ENCODE assay signal across 8 cellular contexts in the genomic region with DNA sequence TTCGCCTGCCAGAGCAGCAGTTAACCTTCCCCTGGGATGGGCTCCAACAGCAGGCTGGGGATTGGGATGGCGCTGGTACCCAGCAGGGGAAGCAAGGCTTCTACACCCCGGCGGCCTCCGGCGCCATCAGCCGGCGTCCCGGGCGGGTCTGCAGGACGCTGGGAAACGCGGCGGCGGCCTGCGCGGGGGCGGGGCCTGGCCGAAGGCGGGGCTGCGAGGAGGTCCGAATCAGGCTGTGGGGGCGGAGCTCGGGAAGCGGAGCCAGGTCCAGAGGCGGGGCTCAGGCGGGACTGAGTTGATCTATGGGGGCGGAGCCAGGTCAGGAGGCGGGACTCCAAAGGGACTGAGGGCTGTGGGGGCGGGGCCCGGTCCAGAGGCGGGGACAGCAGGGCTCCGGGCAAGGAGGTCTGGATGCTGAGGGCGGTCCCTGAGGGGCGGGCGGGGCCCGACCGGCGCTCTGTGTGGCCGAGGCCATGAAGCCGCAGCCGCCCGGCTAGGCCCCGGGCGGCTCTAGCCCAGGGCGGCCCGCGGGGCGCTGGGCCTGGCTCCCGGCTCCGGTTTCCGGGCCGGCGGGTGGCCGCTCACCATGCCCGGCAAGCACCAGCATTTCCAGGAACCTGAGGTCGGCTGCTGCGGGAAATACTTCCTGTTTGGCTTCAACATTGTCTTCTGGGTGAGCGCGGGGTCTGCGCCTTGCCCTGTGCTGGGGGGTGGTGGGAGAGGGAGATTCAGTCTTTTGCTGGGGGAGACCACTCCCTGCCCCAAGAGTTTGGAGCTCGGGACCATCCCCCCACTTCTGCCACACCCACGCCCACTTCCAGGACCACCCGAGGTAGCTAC. TPM values are rescaled to one million over a fixed set of nuclear protein-coding genes. Genes with fewer than 3 reads are reported as not detected.
DNase-seq lines count a peak whose midpoint lies in the region; ATAC-seq and TF ChIP-seq lines count a peak whose summit lies in the region.

A gene with protein sequence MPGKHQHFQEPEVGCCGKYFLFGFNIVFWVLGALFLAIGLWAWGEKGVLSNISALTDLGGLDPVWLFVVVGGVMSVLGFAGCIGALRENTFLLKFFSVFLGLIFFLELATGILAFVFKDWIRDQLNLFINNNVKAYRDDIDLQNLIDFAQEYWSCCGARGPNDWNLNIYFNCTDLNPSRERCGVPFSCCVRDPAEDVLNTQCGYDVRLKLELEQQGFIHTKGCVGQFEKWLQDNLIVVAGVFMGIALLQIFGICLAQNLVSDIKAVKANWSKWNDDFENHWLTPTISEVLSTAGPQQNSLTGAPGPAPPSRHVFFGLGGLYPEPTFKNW (plus strand): TSS at position 455 of the 840 bp plus-strand sequence. CDS start 132 bp downstream, at position 587.

- H3K27ac ChIP-seq in right atrium auricular region (peak within 1 kb of the TSS; percentile 78 to 79), uterus (peak within 1 kb of the TSS; percentile 66 to 79)

- TF ChIP-seq CTCF in right atrium auricular region (IDR thresholded peaks at IDR 0.05) = peak in 1 of 2 donors; percentile 69
- TF ChIP-seq CTCF in uterus (IDR thresholded peaks at IDR 0.05) = peak in 3 of 4 experiments; percentile 6 to 46 (median 7)

- TF ChIP-seq POLR2A in uterus (IDR thresholded peaks at IDR 0.05) = peak; percentile 42 to 57

- no peaks in the 10 kb centered on the region for H3K36me3 ChIP-seq in right atrium auricular region
- no peaks in the 10 kb centered on the region for H3K36me3 ChIP-seq in uterus

- intact Hi-C loops in T-helper 2 cell treated with Interferon-gamma antibody and Interleukin-4, amounts not matched to agents 100 ng/mL and 5 ng/mL, for 36 hours (cut with micrococcal nuclease) = loop anchor here (1.0 to 2.0 kb wide), 9 partner anchors 11 to 666 kb away; a partner anchor contains a TSS
- intact Hi-C loops in uterus (cut with DNase I; ENCODE audit: low total_unique reads) = no loop called here

- ATAC-seq in GM18502 (IDR thresholded peaks at IDR 0.05; ENCODE audit: poor library complexity, unreplicated experiment) (peak; percentile 97), HG02970 (IDR thresholded peaks at IDR 0.05; ENCODE audit: low FRiP score, unreplicated experiment) (peak; percentile 94)

- H3K27me3 ChIP-seq in right atrium auricular region (no peaks in the 10 kb centered on the region), uterus (no peaks in the 10 kb centered on the region)

- H3K9me3 ChIP-seq in right atrium auricular region (no peaks in the 10 kb centered on the region), uterus (no peaks in the 10 kb centered on the region)

- H3K4me1 ChIP-seq in right atrium auricular region (peaks cover 0 to 21% of the 10 kb centered on the region in 2 donors), uterus (peaks cover 0 to 6% of the 10 kb centered on the region in 2 donors)

- H3K4me3 ChIP-seq in right atrium auricular region (peak within 1 kb of the TSS; percentile 72 to 74), uterus (peak within 1 kb of the TSS; percentile 63 to 71)

- peak; percentile 78 for DNase-seq in NCI-H187 treated with DMSO at 0.1 percent for 48 hours (lab: John Stamatoyannopoulos, UW)
- peak; percentile 77 to 100 (median 99) for DNase-seq in anterior cingulate cortex (lab: John Stamatoyannopoulos, UW)
- DNase-seq in right atrium auricular region (ENCODE audit: low spot score) = peak; percentile 99
- peak; percentile 93 for DNase-seq in pulmonary artery endothelial cell (ENCODE audit: low read depth, low spot score)
- peak; percentile 100 for DNase-seq in uterus

RNA-seq across cellular contexts. Expression of the gene that starts here (rescaled TPM):
- 39.8 and 42.8 TPM in 2 replicates for total RNA-seq in T-helper 2 cell treated with Interferon-gamma antibody and Interleukin-4, amounts not matched to agents 100 ng/mL and 5 ng/mL, for 36 hours
- total RNA-seq in right atrium auricular region (10 to 100 TPM; 15.0 to 20.4 TPM), pulmonary artery endothelial cell (51.3 and 53.8 TPM in 2 replicates), uterus (10 to 100 TPM in 3 of 4 donors, 1 to 10 TPM in 1; 10.0 to 45.6 (median 20.2) TPM)

Comparison
In these comparisons a context has a peak if more than half of its experiments do, and no peak if none do; other contexts are left out.
1. Peak in every context shown above with its lines: DNase-seq, ATAC-seq, H3K4me3 ChIP-seq and H3K27ac ChIP-seq.